Comparison of ENCODE assay signal across 12 cellular contexts in the genomic region with DNA sequence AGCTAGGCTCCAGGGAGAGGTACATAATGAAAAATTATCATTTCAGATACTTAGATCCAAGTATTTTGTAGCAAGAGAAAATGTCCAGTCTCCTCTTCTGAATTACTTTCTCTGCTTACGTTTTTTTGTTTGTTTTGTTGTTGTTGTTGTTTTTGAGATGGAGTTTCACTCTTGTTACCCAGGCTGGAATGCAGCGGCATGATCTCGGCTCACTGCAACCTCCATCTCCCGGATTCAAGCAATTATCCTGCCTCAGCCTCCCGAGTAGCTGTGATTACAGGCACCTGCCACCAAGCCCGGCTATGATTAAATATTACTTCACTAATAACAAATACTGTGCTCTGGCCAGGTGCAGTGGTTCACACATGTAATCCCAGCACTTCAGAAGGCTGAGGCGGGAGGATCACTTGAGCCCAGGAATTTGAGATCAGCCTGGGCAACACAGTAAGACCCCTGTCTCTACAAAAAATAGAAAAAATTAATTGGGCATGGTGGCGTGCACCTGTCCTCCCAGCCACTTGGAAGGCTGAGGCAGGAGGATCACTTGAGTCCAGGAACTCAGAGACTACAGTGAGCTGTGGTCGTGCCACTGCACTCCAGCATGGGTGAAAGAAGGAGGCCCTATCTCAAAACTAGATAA.
DNase-seq lines count a peak whose midpoint lies in the region; ATAC-seq and TF ChIP-seq lines count a peak whose summit lies in the region.
"Had no signal": no experiment of that assay in that cellular context is flagged by ENCODE, and none has a peak within 500 bp of the region (broad histone marks: within the 10 kb centered on the region; RNA-seq: fewer than 3 reads in every experiment).

No MANE protein-coding gene starts in this region.

- H3K4me3 ChIP-seq in PC-3 (ENCODE audit: low read length) (no peak overlapping the region), upper lobe of left lung (no peak overlapping the region)
- H3K4me3 ChIP-seq: A549 had no signal

- H3K27ac ChIP-seq in PC-3 (ENCODE audit: low read length), result no peak overlapping the region
- peak overlapping the region in 2 of 4 donors; percentile 30 to 68 for H3K27ac ChIP-seq in upper lobe of left lung
- H3K27ac ChIP-seq: A549 had no signal

- peaks cover 38% of the 10 kb centered on the region for H3K4me1 Mint-ChIP-seq in mesothelial cell of epicardium
- peaks cover 1% of the 10 kb centered on the region for H3K4me1 Mint-ChIP-seq in T-helper 2 cell treated with Interferon-gamma antibody and Interleukin-4, amounts not matched to agents 5 μg/mL and 100 μg/mL, for 36 hours (ENCODE audit: low read depth)

- no peaks in the 10 kb centered on the region for H3K9me3 ChIP-seq in PC-3 (ENCODE audit: low read length)
- no peaks in the 10 kb centered on the region for H3K9me3 ChIP-seq in upper lobe of left lung
- H3K9me3 ChIP-seq: A549 had no signal

- no peak for ATAC-seq in PC-3
- no peak for ATAC-seq in GM21390 (IDR thresholded peaks at IDR 0.05; ENCODE audit: unreplicated experiment)
- no peak for ATAC-seq in upper lobe of left lung (ENCODE audit: low FRiP score in 2 of 2)
- ATAC-seq: A549 had no signal

- H3K36me3 ChIP-seq in PC-3 (ENCODE audit: low read depth, low read length) (no peaks in the 10 kb centered on the region), upper lobe of left lung (no peaks in the 10 kb centered on the region)

- BruUV-seq in PC-3 (replicated peaks; lab: Mats Ljungman, UMichigan), result no TSS peak

- peaks cover 13% of the 10 kb centered on the region; the same call in 1 of the 2 replicates for H3K4me1 ChIP-seq in PC-3 (ENCODE audit: insufficient read depth, low read length)
- peaks cover 10 to 17% (median 13%) of the 10 kb centered on the region in 4 donors for H3K4me1 ChIP-seq in upper lobe of left lung
- H3K4me1 ChIP-seq: A549 had no signal

- H3K4me3 Mint-ChIP-seq in mesothelial cell of epicardium, result peak overlapping the region; percentile 51
- no peak overlapping the region for H3K4me3 Mint-ChIP-seq in T-helper 2 cell treated with Interferon-gamma antibody and Interleukin-4, amounts not matched to agents 5 μg/mL and 100 μg/mL, for 36 hours

- 0 out of 2 replicates have a peak overlapping the region, but pooled peaks have one; percentile 20 for H3K4me2 ChIP-seq in PC-3 (ENCODE audit: low read length)
- H3K4me2 ChIP-seq: A549 had no signal

- TF ChIP-seq POLR2A in upper lobe of left lung (IDR thresholded peaks at IDR 0.05), result no peak

- H3F3A ChIP-seq in PC-3 (ENCODE audit: low read length, unreplicated experiment), result no peaks in the 10 kb centered on the region

- no peak overlapping the region for H3K9ac ChIP-seq in PC-3 (ENCODE audit: low read length)

- peak overlapping the region; percentile 49; the same call in 1 of the 2 replicates for H2AFZ ChIP-seq in PC-3 (ENCODE audit: low read length)

- no peak for TF ChIP-seq EP300 in upper lobe of left lung (IDR thresholded peaks at IDR 0.05)

- no peaks in the 10 kb centered on the region for H3K79me2 ChIP-seq in PC-3 (ENCODE audit: low read length)

- H4K20me1 ChIP-seq in PC-3 (ENCODE audit: low read length), result no peaks in the 10 kb centered on the region

- DNase-seq in NCI-H748 (lab: John Stamatoyannopoulos, UW; ENCODE audit: unreplicated experiment) (peak; percentile 27), NCI-H748 treated with DMSO at 0.1 percent for 48 hours (lab: John Stamatoyannopoulos, UW) (no peak), PC-3 (no peak), mesothelial cell of epicardium (ENCODE audit: low spot score in 2 of 2, unreplicated experiment in 2 of 2) (no peak), upper lobe of left lung (no peak)
- no peak for DNase-seq in T-helper 2 cell treated with Interferon-gamma antibody and Interleukin-4, amounts not matched to agents 5 μg/mL and 100 μg/mL, for 36 hours (ENCODE audit: low spot score)
- no peak for DNase-seq in activated naive CD4-positive, alpha-beta T cell treated with anti-CD3 and anti-CD28 coated beads, Interleukin-2, amount 50 U/mL, for 16 hours
- DNase-seq: Calu3, KBM-7, NCI-H1092 treated with DMSO at 0.1 percent for 48 hours had no signal

- peak overlapping the region; percentile 95 for H3K27ac Mint-ChIP-seq in mesothelial cell of epicardium
- H3K27ac Mint-ChIP-seq in T-helper 2 cell treated with Interferon-gamma antibody and Interleukin-4, amounts not matched to agents 5 μg/mL and 100 μg/mL, for 36 hours, result no peak overlapping the region

- H3K27me3 ChIP-seq in PC-3 (ENCODE audit: low read length) (no peaks in the 10 kb centered on the region), upper lobe of left lung (no peaks in the 10 kb centered on the region)

- H3K27me3 Mint-ChIP-seq in mesothelial cell of epicardium (ENCODE audit: low read depth), result no peaks in the 10 kb centered on the region
- H3K27me3 Mint-ChIP-seq in T-helper 2 cell treated with Interferon-gamma antibody and Interleukin-4, amounts not matched to agents 5 μg/mL and 100 μg/mL, for 36 hours (ENCODE audit: low read depth), result no peaks in the 10 kb centered on the region

- peaks cover 3% of the 10 kb centered on the region for H3K9me3 Mint-ChIP-seq in mesothelial cell of epicardium
- no peaks in the 10 kb centered on the region for H3K9me3 Mint-ChIP-seq in T-helper 2 cell treated with Interferon-gamma antibody and Interleukin-4, amounts not matched to agents 5 μg/mL and 100 μg/mL, for 36 hours

- no peaks in the 10 kb centered on the region for H3K36me3 Mint-ChIP-seq in mesothelial cell of epicardium
- no peaks in the 10 kb centered on the region for H3K36me3 Mint-ChIP-seq in T-helper 2 cell treated with Interferon-gamma antibody and Interleukin-4, amounts not matched to agents 5 μg/mL and 100 μg/mL, for 36 hours (ENCODE audit: low read depth)

- TF ChIP-seq CTCF in PC-3 (conservative IDR thresholded peaks at IDR 0.05; ENCODE audit: low read depth, low read length), result no peak
- no peak for TF ChIP-seq CTCF in mesothelial cell of epicardium (IDR thresholded peaks at IDR 0.05; ENCODE audit: unreplicated experiment)
- no peak for TF ChIP-seq CTCF in upper lobe of left lung (IDR thresholded peaks at IDR 0.05)

- CTCF ChIA-PET in PC-3 (lab: Charles Lee), result interaction anchor here (0.6 to 0.7 kb wide), 2 partner anchors 11 to 44 kb away, joined by 4 read pairs; no protein-coding TSS in a partner anchor

- intact Hi-C loops in PC-3 (cut with micrococcal nuclease), result no loop called here

- H3K9me2 ChIP-seq in PC-3 (replicated peaks; ENCODE audit: low read length), result no peaks in the 10 kb centered on the region

- 83 to 87% methylated on average over 9 of the region's 9 CpGs for WGBS in upper lobe of left lung, 2 donors

- POLR2A ChIA-PET in PC-3 (lab: Charles Lee; ENCODE audit: unreplicated experiment), result no interaction called here
